8 cellular contexts compared by ENCODE assay signal in genomic region chr7:67302113-67303039, GRCh38.
A peak's percentile ranks its signal among the peaks of the same experiment; 100 is the strongest.
DNase-seq lines count a peak whose midpoint lies in the region; ATAC-seq and TF ChIP-seq lines count a peak whose summit lies in the region.

No MANE protein-coding gene starts in this region.

- peak overlapping the region; percentile 94 to 99 (median 97) for H3K27ac Mint-ChIP-seq in CD14-positive monocyte

- TF ChIP-seq POLR2A in right lobe of liver (IDR thresholded peaks at IDR 0.05) = peak; percentile 84

- peaks cover 0 to 2% (median 0%) of the 10 kb centered on the region in 7 donors for H3K9me3 Mint-ChIP-seq in CD14-positive monocyte

- peak; percentile 17 for TF ChIP-seq CTCF in CD14-positive monocyte (IDR thresholded peaks at IDR 0.05)
- peak in 50 of 56 donors; percentile 13 to 60 (median 40) for TF ChIP-seq CTCF in dorsolateral prefrontal cortex (IDR thresholded peaks at IDR 0.05 in 54 of 56, conservative IDR thresholded peaks at IDR 0.05 in 2 of 56; ENCODE audit: low read depth in 1 of 56, partially characterized antibody in 56 of 56)
- TF ChIP-seq CTCF in right lobe of liver (IDR thresholded peaks at IDR 0.05) = peak in 3 of 4 donors; percentile 32 to 58 (median 34)

- no peaks in the 10 kb centered on the region for H3K9me3 ChIP-seq in right lobe of liver

- intact Hi-C loops in CD14-positive monocyte (cut with micrococcal nuclease) (loop anchor here (10.0 kb wide), 2 partner anchors 678 to 1548 kb away; partner anchors contain the start of gene KCTD7 (in 1 of the 2)), dorsolateral prefrontal cortex (cut with DNase I) (loop anchor here in 1 of 2 donors (10.0 kb wide), 1 partner anchor 258 kb away; no protein-coding TSS in a partner anchor), right lobe of liver (cut with DNase I) (no loop called here)

- no peaks in the 10 kb centered on the region for H3K27me3 ChIP-seq in dorsolateral prefrontal cortex
- no peaks in the 10 kb centered on the region for H3K27me3 ChIP-seq in right lobe of liver

- H3K4me3 ChIP-seq in dorsolateral prefrontal cortex (peak overlapping the region; percentile 68 to 99 (median 91)), right lobe of liver (peak overlapping the region; percentile 76 to 86 (median 81))

- peaks cover 15 to 29% of the 10 kb centered on the region in 2 donors for H3K36me3 Mint-ChIP-seq in CD14-positive monocyte

- H3K36me3 ChIP-seq in right lobe of liver = peaks cover 0 to 14% (median 0%) of the 10 kb centered on the region in 4 donors

- H3K27me3 Mint-ChIP-seq in CD14-positive monocyte (ENCODE audit: low read depth in 3 of 3) = peaks cover 0 to 2% (median 0%) of the 10 kb centered on the region in 3 donors

- peak; percentile 99 for DNase-seq in CD14-positive monocyte (ENCODE audit: low spot score)
- DNase-seq in NCI-H748 treated with DMSO at 0.1 percent for 48 hours (lab: John Stamatoyannopoulos, UW) = peak; percentile 94
- peak; percentile 99 to 100 for DNase-seq in activated CD4-positive, alpha-beta T cell treated with anti-CD3 and anti-CD28 coated beads, Interleukin-2, amount 50 U/mL, for 48 hours
- peak; percentile 96 to 99 (median 99) for DNase-seq in dorsolateral prefrontal cortex
- peak; percentile 98 to 99 (median 98) for DNase-seq in right lobe of liver
- DNase-seq in stimulated activated CD4-positive, alpha-beta T cell treated with anti-CD3 and anti-CD28 coated beads, Interleukin-4, amount 100 ng/mL, for 4 hours = peak; percentile 95 to 98

- WGBS in right lobe of liver (ENCODE audit: insufficient coverage, low coverage, low lambda C conversion rate, missing lambda C conversion rate) = 0% methylated on average over 17 of the region's 83 CpGs

- H3K27ac ChIP-seq in dorsolateral prefrontal cortex (peak overlapping the region; percentile 53 to 99 (median 94)), right lobe of liver (peak overlapping the region; percentile 83 to 93 (median 91))

- peaks cover 37% of the 10 kb centered on the region for H3K4me1 Mint-ChIP-seq in CD14-positive monocyte

- H3K4me3 Mint-ChIP-seq in CD14-positive monocyte = peak overlapping the region; percentile 84 to 92

- H3K4me1 ChIP-seq in right lobe of liver = peaks cover 0 to 13% (median 3%) of the 10 kb centered on the region in 4 donors

- peak; percentile 83 for ATAC-seq in GM19372 (IDR thresholded peaks at IDR 0.05; ENCODE audit: low read depth, unreplicated experiment)
- peak; percentile 58 for ATAC-seq in HG03558 (IDR thresholded peaks at IDR 0.05; ENCODE audit: extremely low read depth, unreplicated experiment)
- peak; percentile 95 to 98 (median 96) for ATAC-seq in right lobe of liver

Comparison
In these comparisons a context has a peak if more than half of its experiments do, and no peak if none do; other contexts are left out.
1. Peak in every context shown above with its lines: DNase-seq, ATAC-seq, H3K4me3 ChIP-seq and H3K27ac ChIP-seq.
2. intact Hi-C loops: an anchor here in CD14-positive monocyte (10.0 kb wide); none called in right lobe of liver.